Comparison of ENCODE assay signal across 6 cellular contexts in genomic region chr3:22308866-22309265, GRCh38.
"Had no signal": no experiment of that assay in that cellular context is flagged by ENCODE, and none has a peak within 500 bp of the region (broad histone marks: within the 10 kb centered on the region; RNA-seq: fewer than 3 reads in every experiment).

No MANE protein-coding gene starts in this region.

- H3K27me3 Mint-ChIP-seq: IgD-negative memory B cell had no signal

- DNase-seq: IMR-90, KBM-7, KG1 had no signal

- H3K4me3 Mint-ChIP-seq: IgD-negative memory B cell had no signal

- H3K36me3 Mint-ChIP-seq: IgD-negative memory B cell had no signal

- H3K4me1 Mint-ChIP-seq: IgD-negative memory B cell had no signal

- H3K27ac Mint-ChIP-seq: IgD-negative memory B cell had no signal

- H3K4me3 ChIP-seq: K562 had no signal

- ATAC-seq: HepG2, K562 had no signal
